8 cellular contexts compared by ENCODE assay signal in genomic region chr13:77460195-77460594, GRCh38.
DNase-seq lines count a peak whose midpoint lies in the region; ATAC-seq and TF ChIP-seq lines count a peak whose summit lies in the region.

No MANE protein-coding gene starts in this region.

- DNase-seq in SKM-1 (lab: John Stamatoyannopoulos, UW; ENCODE audit: unreplicated experiment) (peak; percentile 90), pons (ENCODE audit: low spot score) (peak; percentile 61)
- DNase-seq in stimulated activated naive CD4-positive, alpha-beta T cell (lab: John Stamatoyannopoulos, UW) = no peak
- no peak for DNase-seq in activated T-cell treated with anti-CD3 and anti-CD28 coated beads, Interleukin-2, amount 50 U/mL, for 1 hour
- no peak for DNase-seq in central memory CD4-positive, alpha-beta T cell

- ATAC-seq in GM19372 (IDR thresholded peaks at IDR 0.05; ENCODE audit: low read depth, unreplicated experiment) (peak; percentile 95), HG03039 (IDR thresholded peaks at IDR 0.05; ENCODE audit: unreplicated experiment) (peak; percentile 85), SK-N-SH treated with all-trans-retinoic acid at 6 μM for 48 hours (no peak)

TF ChIP-seq in SK-N-SH treated with all-trans-retinoic acid at 6 μM for 48 hours, 23 proteins besides CTCF, POLR2A, EP300 and RAD21:
- no peak for TF ChIP-seq SNAI2 (CRISPR knock-in tag; IDR thresholded peaks at IDR 0.05)
- TF ChIP-seq TOX (CRISPR knock-in tag; IDR thresholded peaks at IDR 0.05; ENCODE audit: borderline replicate concordance) = no peak
- no peak for TF ChIP-seq ZC3H10 (CRISPR knock-in tag; IDR thresholded peaks at IDR 0.05)
- TF ChIP-seq PATZ1 (CRISPR knock-in tag; IDR thresholded peaks at IDR 0.05; ENCODE audit: borderline replicate concordance) = no peak
- TF ChIP-seq TCF4 (CRISPR knock-in tag; IDR thresholded peaks at IDR 0.05; ENCODE audit: borderline replicate concordance) = no peak
- no peak for TF ChIP-seq POU6F1 (CRISPR knock-in tag; IDR thresholded peaks at IDR 0.05; ENCODE audit: borderline replicate concordance, low read depth)
- TF ChIP-seq OSR1 (CRISPR knock-in tag; IDR thresholded peaks at IDR 0.05) = no peak
- TF ChIP-seq ISL1 (CRISPR knock-in tag; IDR thresholded peaks at IDR 0.05) = no peak
- TF ChIP-seq CSRNP3 (CRISPR knock-in tag; IDR thresholded peaks at IDR 0.05) = no peak
- TF ChIP-seq ARNTL (CRISPR knock-in tag; IDR thresholded peaks at IDR 0.05; ENCODE audit: borderline replicate concordance, low read depth) = no peak
- no peak for TF ChIP-seq ZNF565 (CRISPR knock-in tag; conservative IDR thresholded peaks at IDR 0.05; ENCODE audit: low read depth)
- TF ChIP-seq ZFP3 (CRISPR knock-in tag; IDR thresholded peaks at IDR 0.05) = no peak
- TF ChIP-seq CREB5 (CRISPR knock-in tag; IDR thresholded peaks at IDR 0.05; ENCODE audit: low read depth) = no peak
- no peak for TF ChIP-seq ESRRG (CRISPR knock-in tag; IDR thresholded peaks at IDR 0.05)
- TF ChIP-seq GLIS3 (CRISPR knock-in tag; IDR thresholded peaks at IDR 0.05) = no peak
- TF ChIP-seq BACH2 (CRISPR knock-in tag; IDR thresholded peaks at IDR 0.05; ENCODE audit: borderline replicate concordance) = no peak
- no peak for TF ChIP-seq ZNF8 (CRISPR knock-in tag; IDR thresholded peaks at IDR 0.05)
- TF ChIP-seq TSHZ2 (CRISPR knock-in tag; IDR thresholded peaks at IDR 0.05) = no peak

Comparison
In these comparisons a context has a peak if more than half of its experiments do, and no peak if none do; other contexts are left out.
1. DNase-seq: peak in SKM-1 (single experiment) and pons (single experiment); none in stimulated activated naive CD4-positive, alpha-beta T cell (0 of 6), activated T-cell treated with anti-CD3 and anti-CD28 coated beads, Interleukin-2, amount 50 U/mL, for 1 hour (single experiment) and central memory CD4-positive, alpha-beta T cell (single experiment).